35 cellular contexts compared by ENCODE assay signal in genomic region chr18:78611869-78612268, GRCh38.
"Had no signal": no experiment of that assay in that cellular context is flagged by ENCODE, and none has a peak within 500 bp of the region (broad histone marks: within the 10 kb centered on the region; RNA-seq: fewer than 3 reads in every experiment).

No MANE protein-coding gene starts in this region.

- H3K4me1 ChIP-seq: adrenal gland, body of pancreas, breast epithelium had no signal

- H3K4me3 ChIP-seq: adrenal gland, body of pancreas, breast epithelium had no signal

- ATAC-seq: activated CD8-positive, alpha-beta T cell treated with anti-CD3 and anti-CD28 coated beads for 36 hours; activated naive CD4-positive, alpha-beta T cell treated with anti-CD3 and anti-CD28 coated beads, Interleukin-2, amount 50 U/mL, for 72 hours; activated T-cell treated with anti-CD3 and anti-CD28 coated beads, Interleukin-2, amount 50 U/mL, for 4 hours; activated T-cell treated with anti-CD3 and anti-CD28 coated beads, Interleukin-2, amount 50 U/mL, for 72 hours; activated T-helper 17 cell treated with anti-CD3 and anti-CD28 coated beads, Interleukin-2, amount 50 U/mL, for 72 hours; body of pancreas had no signal

- H3K27me3 Mint-ChIP-seq: activated B cell treated with CpG ODN at 0.5 μM for 24 hours; activated CD4-positive, alpha-beta memory T cell treated with anti-CD3 and anti-CD28 coated beads for 36 hours; activated CD4-positive, alpha-beta T cell treated with anti-CD3 and anti-CD28 coated beads, Interleukin-2, amount 10 ng/mL, durations not matched to agents 24 days and 14 days; central memory CD8-positive, alpha-beta T cell had no signal

- H3K4me3 Mint-ChIP-seq: activated B cell treated with CpG ODN at 0.5 μM for 24 hours; activated CD4-positive, alpha-beta memory T cell treated with anti-CD3 and anti-CD28 coated beads for 36 hours; activated CD4-positive, alpha-beta T cell treated with anti-CD3 and anti-CD28 coated beads, Interleukin-2, amount 10 ng/mL, durations not matched to agents 24 days and 14 days; activated CD8-positive, alpha-beta T cell treated with anti-CD3 and anti-CD28 coated beads for 36 hours; activated naive CD4-positive, alpha-beta T cell treated with anti-CD3 and anti-CD28 coated beads for 36 hours; activated naive CD8-positive, alpha-beta T cell treated with anti-CD3 and anti-CD28 coated beads for 36 hours; activated T-cell treated with anti-CD3 and anti-CD28 coated beads, Interleukin-2, amount 50 U/mL, for 4 hours; activated T-cell treated with anti-CD3 and anti-CD28 coated beads, Interleukin-2, amount 50 U/mL, for 72 hours; activated T-helper 1 cell treated with anti-CD3 and anti-CD28 coated beads, Interleukin-12 subunit alpha, Interleukin-12 subunit beta, Interleukin-2, Interleukin-4 antibody, amounts not matched to agents 30 ng/mL and 10 ng/mL and 1 ng/mL, durations not matched to agents 14 hours and 24 hours and 36 hours; activated T-helper 17 cell treated with anti-CD3 and anti-CD28 coated beads, Interleukin-2, amount 50 U/mL, for 72 hours; central memory CD8-positive, alpha-beta T cell; T-helper 1 cell treated with Interleukin-12 subunit alpha and Interleukin-12 subunit beta and Interleukin-4 antibody, amounts not matched to agents 30 μg/mL and 1 μg/mL, for 36 hours; T-helper 2 cell treated with Interferon-gamma antibody and Interleukin-4, amounts not matched to agents 5 μg/mL and 100 μg/mL, for 36 hours had no signal

- H3K4me1 Mint-ChIP-seq: activated B cell treated with CpG ODN at 0.5 μM for 24 hours; activated CD4-positive, alpha-beta T cell treated with anti-CD3 and anti-CD28 coated beads, Interleukin-2, amount 10 ng/mL, durations not matched to agents 24 days and 14 days; activated naive CD8-positive, alpha-beta T cell treated with anti-CD3 and anti-CD28 coated beads for 36 hours; activated T-helper 17 cell treated with anti-CD3 and anti-CD28 coated beads, Interleukin-2, amount 50 U/mL, for 72 hours; central memory CD8-positive, alpha-beta T cell had no signal

- H3K36me3 Mint-ChIP-seq: activated CD4-positive, alpha-beta memory T cell treated with anti-CD3 and anti-CD28 coated beads for 36 hours had no signal

- H3K27me3 ChIP-seq: adrenal gland, body of pancreas, brain microvascular endothelial cell had no signal

- H3K27ac Mint-ChIP-seq: activated B cell treated with CpG ODN at 0.5 μM for 24 hours; activated CD4-positive, alpha-beta memory T cell treated with anti-CD3 and anti-CD28 coated beads for 36 hours; activated CD4-positive, alpha-beta T cell treated with anti-CD3 and anti-CD28 coated beads, Interleukin-2, amount 10 ng/mL, durations not matched to agents 24 days and 14 days; activated CD8-positive, alpha-beta T cell treated with anti-CD3 and anti-CD28 coated beads for 36 hours; activated naive CD4-positive, alpha-beta T cell treated with anti-CD3 and anti-CD28 coated beads for 36 hours; activated naive CD4-positive, alpha-beta T cell treated with anti-CD3 and anti-CD28 coated beads, Interleukin-2, amount 50 U/mL, for 72 hours; activated naive CD8-positive, alpha-beta T cell treated with anti-CD3 and anti-CD28 coated beads for 36 hours; activated T-cell treated with anti-CD3 and anti-CD28 coated beads, Interleukin-2, amount 50 U/mL, for 72 hours; activated T-helper 1 cell treated with anti-CD3 and anti-CD28 coated beads, Interleukin-12 subunit alpha, Interleukin-12 subunit beta, Interleukin-2, Interleukin-4 antibody, amounts not matched to agents 30 ng/mL and 10 ng/mL and 1 ng/mL, durations not matched to agents 14 hours and 24 hours and 36 hours; activated T-helper 17 cell treated with anti-CD3 and anti-CD28 coated beads, Interleukin-2, amount 50 U/mL, for 72 hours; T-helper 1 cell treated with Interleukin-12 subunit alpha and Interleukin-12 subunit beta and Interleukin-4 antibody, amounts not matched to agents 30 μg/mL and 1 μg/mL, for 36 hours; T-helper 2 cell treated with Interferon-gamma antibody and Interleukin-4, amounts not matched to agents 5 μg/mL and 100 μg/mL, for 36 hours had no signal

- H3K27ac ChIP-seq: adrenal gland, body of pancreas, brain microvascular endothelial cell, breast epithelium had no signal

- H3K36me3 ChIP-seq: adrenal gland, brain microvascular endothelial cell, breast epithelium had no signal

- DNase-seq: activated B cell treated with CpG ODN at 0.5 μM for 24 hours; activated CD4-positive, alpha-beta memory T cell treated with anti-CD3 and anti-CD28 coated beads for 36 hours; activated CD4-positive, alpha-beta T cell treated with anti-CD3 and anti-CD28 coated beads for 4 hours; activated CD4-positive, alpha-beta T cell treated with anti-CD3 and anti-CD28 coated beads, Interleukin-2, amount 10 ng/mL, durations not matched to agents 24 days and 14 days; activated CD4-positive, alpha-beta T cell treated with anti-CD3 and anti-CD28 coated beads, Interleukin-2, amount 50 U/mL, for 1 hour; activated CD4-positive, alpha-beta T cell treated with anti-CD3 and anti-CD28 coated beads, Interleukin-2, amount 50 U/mL, for 4 hours; activated CD4-positive, CD25-positive, alpha-beta regulatory T cell treated with anti-CD3 and anti-CD28 coated beads, Interleukin-2, amount 50 U/mL, for 72 hours; activated CD8-positive, alpha-beta memory T cell treated with anti-CD3 and anti-CD28 coated beads, Interleukin-2, amount 50 U/mL, for 4 hours; activated CD8-positive, alpha-beta T cell treated with anti-CD3 and anti-CD28 coated beads for 36 hours; activated effector memory CD4-positive, alpha-beta T cell treated with anti-CD3 and anti-CD28 coated beads, Interleukin-2, amount 50 U/mL, for 16 hours; activated gamma-delta T cell treated with Interleukin-2 at 50 U/mL for 16 hours; activated naive CD4-positive, alpha-beta T cell; activated naive CD4-positive, alpha-beta T cell treated with anti-CD3 and anti-CD28 coated beads for 36 hours; activated naive CD4-positive, alpha-beta T cell treated with anti-CD3 and anti-CD28 coated beads, Interleukin-2, amount 50 U/mL, for 16 hours; activated naive CD8-positive, alpha-beta T cell treated with anti-CD3 and anti-CD28 coated beads for 36 hours; activated T-cell treated with anti-CD3 and anti-CD28 coated beads for 4 hours; activated T-cell treated with anti-CD3 and anti-CD28 coated beads, Interleukin-2, amount 50 U/mL, for 1 hour; activated T-cell treated with anti-CD3 and anti-CD28 coated beads, Interleukin-2, amount 50 U/mL, for 4 hours; activated T-cell treated with anti-CD3 and anti-CD28 coated beads, Interleukin-2, amount 50 U/mL, for 72 hours; adrenal gland; amniotic stem cell; body of pancreas; brain microvascular endothelial cell; caudate nucleus; SW 1271; T-helper 1 cell; T-helper 2 cell; T-helper 9 cell had no signal

- H3K9me3 ChIP-seq: adrenal gland, body of pancreas had no signal
